8 cellular contexts compared by ENCODE assay signal in genomic region chr5:138282918-138283742, GRCh38. TPM values are rescaled to one million over a fixed set of nuclear protein-coding genes. Genes with fewer than 3 reads are reported as not detected.
DNase-seq lines count a peak whose midpoint lies in the region; ATAC-seq and TF ChIP-seq lines count a peak whose summit lies in the region.

No MANE protein-coding gene starts in this region.

- no peak overlapping the region for H3K4me2 ChIP-seq in HCT116 (ENCODE audit: low read length)

- ATAC-seq in HCT116, result peak; percentile 95
- peak; percentile 94 for ATAC-seq in Panc1
- peak; percentile 36 for ATAC-seq in naive thymus-derived CD4-positive, alpha-beta T cell
- no peak for ATAC-seq in HG03378 (IDR thresholded peaks at IDR 0.05; ENCODE audit: unreplicated experiment)
- no peak for ATAC-seq in HG03342 (IDR thresholded peaks at IDR 0.05; ENCODE audit: unreplicated experiment)

- no peak overlapping the region for H3K27ac ChIP-seq in HCT116 (ENCODE audit: low read depth, low read length)
- H3K27ac ChIP-seq in Panc1 (ENCODE audit: low read length), result no peak overlapping the region
- H3K27ac ChIP-seq in naive thymus-derived CD4-positive, alpha-beta T cell (ENCODE audit: low read depth, low read length), result no peak overlapping the region
- no peak overlapping the region for H3K27ac ChIP-seq in coronary artery

- H2AFZ ChIP-seq in HCT116 (ENCODE audit: low read depth, low read length, poor library complexity, severe bottlenecking), result no peak overlapping the region

- intact Hi-C loops in Calu3 (cut with micrococcal nuclease; ENCODE audit: unreplicated experiment) (loop anchor here (1.0 kb wide), 3 partner anchors 60 to 103 kb away; partner anchors contain the start of gene CDC23), HCT116 (cut with micrococcal nuclease) (loop anchor here (1.0 kb wide), 2 partner anchors 60 to 103 kb away; no protein-coding TSS in a partner anchor), Panc1 (cut with micrococcal nuclease; ENCODE audit: unreplicated experiment) (loop anchor here (2.0 kb wide), 2 partner anchors 60 to 102 kb away; no protein-coding TSS in a partner anchor)
- intact Hi-C loops in naive thymus-derived CD4-positive, alpha-beta T cell (cut with micrococcal nuclease), result loop anchor here (1.0 to 5.0 kb wide), 2 partner anchors 103 to 206 kb away; no protein-coding TSS in a partner anchor

- H3K27me3 Mint-ChIP-seq in Calu3 (ENCODE audit: unreplicated experiment), result peaks cover 3% of the 10 kb centered on the region
- no peaks in the 10 kb centered on the region for H3K27me3 Mint-ChIP-seq in naive thymus-derived CD4-positive, alpha-beta T cell

- H3K36me3 ChIP-seq in HCT116 (ENCODE audit: control insufficient read depth in 1 of 2, insufficient read depth in 2 of 2, low read length in 2 of 2), result no peaks in the 10 kb centered on the region
- no peaks in the 10 kb centered on the region for H3K36me3 ChIP-seq in Panc1 (ENCODE audit: control insufficient read depth, insufficient read depth, low read length)
- H3K36me3 ChIP-seq in naive thymus-derived CD4-positive, alpha-beta T cell (ENCODE audit: control insufficient read depth in 2 of 3, insufficient read depth in 3 of 3, low read length in 3 of 3), result no peaks in the 10 kb centered on the region

- no peak for TF ChIP-seq POLR2A in HCT116 (IDR thresholded peaks at IDR 0.05; ENCODE audit: borderline replicate concordance, extremely low read depth, insufficient read depth, insufficient read length)

- no peak overlapping the region for H3K27ac Mint-ChIP-seq in Calu3 (ENCODE audit: unreplicated experiment)
- H3K27ac Mint-ChIP-seq in naive thymus-derived CD4-positive, alpha-beta T cell, result no peak overlapping the region

- H3K9me3 Mint-ChIP-seq in Calu3 (ENCODE audit: low read depth, unreplicated experiment), result no peaks in the 10 kb centered on the region
- H3K9me3 Mint-ChIP-seq in naive thymus-derived CD4-positive, alpha-beta T cell, result no peaks in the 10 kb centered on the region

- no TSS peak for BruUV-seq in Calu3 (replicated peaks; lab: Mats Ljungman, UMichigan)
- BruUV-seq in HCT116 (replicated peaks; lab: Mats Ljungman, UMichigan), result TSS peak; percentile 26
- no TSS peak for BruUV-seq in Panc1 (replicated peaks; lab: Mats Ljungman, UMichigan)

- CTCF ChIA-PET in Calu3 (lab: Charles Lee) (interaction anchor here (0.6 to 1.4 kb wide), 9 partner anchors 40 to 104 kb away, joined by 3 to 10 read pairs (median 4); partner anchors contain the start of genes BRD8, CDC23 and KIF20A), HCT116 (lab: Charles Lee) (interaction anchor here (0.6 to 2.1 kb wide), 9 partner anchors 11 to 104 kb away, joined by 3 to 21 read pairs (median 4); partner anchors contain the start of genes BRD8 and KIF20A), Panc1 (lab: Charles Lee) (interaction anchor here (0.6 to 1.2 kb wide), 6 partner anchors 16 to 104 kb away, joined by 3 to 15 read pairs (median 4); partner anchors contain the start of gene KIF20A)
- CTCF ChIA-PET in naive thymus-derived CD4-positive, alpha-beta T cell (lab: Charles Lee), result interaction anchor here (0.7 kb wide), 1 partner anchor 99 kb away, joined by 3 read pairs; no protein-coding TSS in a partner anchor

- no peak for TF ChIP-seq CTCF in Calu3 (IDR thresholded peaks at IDR 0.05; ENCODE audit: unreplicated experiment)
- peak; percentile 53 to 69 (median 55) for TF ChIP-seq CTCF in HCT116 (IDR thresholded peaks at IDR 0.05 in 2 of 3, conservative IDR thresholded peaks at IDR 0.05 in 1 of 3; ENCODE audit: borderline replicate concordance in 1 of 3, insufficient read depth in 1 of 3, low read depth in 2 of 3, low read length in 2 of 3)
- peak; percentile 79 for TF ChIP-seq CTCF in Panc1 (IDR thresholded peaks at IDR 0.05)
- peak; percentile 81 for TF ChIP-seq CTCF in epithelial cell of esophagus (IDR thresholded peaks at IDR 0.05; ENCODE audit: insufficient read depth, low read depth, low read length, missing control alignments)
- TF ChIP-seq CTCF in coronary artery (IDR thresholded peaks at IDR 0.05), result no peak

- POLR2A ChIA-PET in HCT116 (lab: Charles Lee) (no interaction called here), Panc1 (lab: Charles Lee) (interaction anchor here (0.5 to 0.6 kb wide), 3 partner anchors 32 to 409 kb away, joined by 3 to 14 read pairs (median 10); no protein-coding TSS in a partner anchor)
- POLR2A ChIA-PET in naive thymus-derived CD4-positive, alpha-beta T cell (lab: Charles Lee), result interaction anchor here (0.6 kb wide), 1 partner anchor 42 kb away, joined by 3 read pairs; no protein-coding TSS in a partner anchor

- H3K36me3 Mint-ChIP-seq in Calu3 (ENCODE audit: insufficient read depth, unreplicated experiment), result no peaks in the 10 kb centered on the region
- H3K36me3 Mint-ChIP-seq in naive thymus-derived CD4-positive, alpha-beta T cell, result peaks cover 0 to 3% (median 0%) of the 10 kb centered on the region in 5 donors

- no peaks in the 10 kb centered on the region for H3K79me2 ChIP-seq in HCT116 (ENCODE audit: insufficient read depth, low read length)

- H3K4me1 ChIP-seq in HCT116 (ENCODE audit: control insufficient read depth in 1 of 2, insufficient read depth in 2 of 2, low read length in 2 of 2), result peaks cover 0 to 3% of the 10 kb centered on the region in 2 experiments; a peak in 1 of 4 replicates
- H3K4me1 ChIP-seq in Panc1 (ENCODE audit: control insufficient read depth, insufficient read depth, low read length), result no peaks in the 10 kb centered on the region
- H3K4me1 ChIP-seq in naive thymus-derived CD4-positive, alpha-beta T cell (ENCODE audit: control insufficient read depth in 2 of 2, insufficient read depth in 2 of 2, low read length in 2 of 2), result no peaks in the 10 kb centered on the region

- H3K9me3 ChIP-seq in HCT116 (ENCODE audit: control insufficient read depth in 1 of 2, insufficient read depth in 1 of 2, low read depth in 1 of 2, low read length in 2 of 2) (no peaks in the 10 kb centered on the region), Panc1 (ENCODE audit: control insufficient read depth, insufficient read depth, low read depth, low read length) (no peaks in the 10 kb centered on the region)
- no peaks in the 10 kb centered on the region for H3K9me3 ChIP-seq in naive thymus-derived CD4-positive, alpha-beta T cell (ENCODE audit: control insufficient read depth in 2 of 3, low read length in 3 of 3)

- in situ Hi-C loops in Panc1 (cut with HindIII; ENCODE audit: low pct_unique_long_range_greater_than_20kb, low sequenced_read_pairs), result no loop called here

- peak; percentile 71 for TF ChIP-seq RAD21 in HCT116 (IDR thresholded peaks at IDR 0.05; ENCODE audit: low read depth)

- no peaks in the 10 kb centered on the region for H3K4me1 Mint-ChIP-seq in Calu3 (ENCODE audit: low read depth, unreplicated experiment)
- no peaks in the 10 kb centered on the region for H3K4me1 Mint-ChIP-seq in naive thymus-derived CD4-positive, alpha-beta T cell

- H3K27me3 ChIP-seq in HCT116 (ENCODE audit: insufficient read depth, low read length), result no peaks in the 10 kb centered on the region
- H3K27me3 ChIP-seq in Panc1 (ENCODE audit: control insufficient read depth, insufficient read depth, low read length), result no peaks in the 10 kb centered on the region
- H3K27me3 ChIP-seq in naive thymus-derived CD4-positive, alpha-beta T cell (ENCODE audit: control insufficient read depth in 2 of 2, insufficient read depth in 2 of 2, low read length in 2 of 2), result no peaks in the 10 kb centered on the region

- no peaks in the 10 kb centered on the region for H3K9me2 ChIP-seq in HCT116 (ENCODE audit: insufficient read depth)

- no peak overlapping the region for H3K9ac ChIP-seq in HCT116 (ENCODE audit: low read length)

- DNase-seq in Calu3, result peak; percentile 50
- DNase-seq in HCT116 (ENCODE audit: low read depth, low spot score), result peak; percentile 34
- peak; percentile 13 for DNase-seq in Panc1 (ENCODE audit: low read depth, low spot score)
- peak; percentile 74 for DNase-seq in epithelial cell of esophagus (ENCODE audit: low read depth)
- no peak for DNase-seq in naive thymus-derived CD4-positive, alpha-beta T cell
- DNase-seq in coronary artery (ENCODE audit: low spot score), result no peak

- H3K4me3 ChIP-seq in HCT116 (replicated peaks in 1 of 2; ENCODE audit: low read depth in 1 of 2, low read length in 2 of 2) (no peak overlapping the region), Panc1 (ENCODE audit: low read depth in 2 of 2, low read length in 2 of 2) (no peak overlapping the region), epithelial cell of esophagus (ENCODE audit: low read length) (no peak overlapping the region), coronary artery (no peak overlapping the region)
- H3K4me3 ChIP-seq in naive thymus-derived CD4-positive, alpha-beta T cell (ENCODE audit: low read length), result no peak overlapping the region

- RAD21 ChIA-PET in HCT116 (lab: Charles Lee; ENCODE audit: low non-redundant PET in 1 of 2, low total read pairs in 2 of 2, uncharacterized antibody in 2 of 2, unreplicated experiment in 2 of 2), result interaction anchor here (0.6 to 1.0 kb wide), 2 partner anchors 103 to 104 kb away, joined by 3 read pairs; partner anchors contain the start of gene KIF20A (in 1 of the 2)

- H4K20me1 ChIP-seq in HCT116 (ENCODE audit: insufficient read depth), result no peaks in the 10 kb centered on the region

- H3K4me3 Mint-ChIP-seq in Calu3 (ENCODE audit: low read depth, unreplicated experiment), result no peak overlapping the region
- no peak overlapping the region for H3K4me3 Mint-ChIP-seq in naive thymus-derived CD4-positive, alpha-beta T cell

TF ChIP-seq in HCT116, 20 proteins besides CTCF, POLR2A, EP300 and RAD21 (continues in another document):
- TF ChIP-seq EGR1 (IDR thresholded peaks at IDR 0.05; ENCODE audit: low read depth) (no peak), ZNF274 (IDR thresholded peaks at IDR 0.05; ENCODE audit: low read depth, low read length) (no peak)

RNA-seq across cellular contexts. Expression of gene GFRA3, which starts 8.7 kb away (rescaled TPM):
- 0.54 and 0.83 TPM in 2 replicates for total RNA-seq in Calu3 (2022)
- total RNA-seq in HCT116 (2021; ENCODE audit: unreplicated experiment), result not detected
- 0.07 TPM in 1 of 2 replicates, not detected in the other for polyA plus RNA-seq in HCT116 (2012)
- total RNA-seq in Panc1 (2021; ENCODE audit: unreplicated experiment), result 1.5 TPM
- polyA plus RNA-seq in Panc1 (2012; ENCODE audit: insufficient read length), result 1.3 TPM
- not detected for total RNA-seq in naive thymus-derived CD4-positive, alpha-beta T cell
- not detected for polyA plus RNA-seq in naive thymus-derived CD4-positive, alpha-beta T cell

RNA-seq across cellular contexts. Expression of gene CDC25C, which starts 48.5 kb away (rescaled TPM):
- total RNA-seq in Calu3 (2022) (14.9 and 15.4 TPM in 2 replicates), HCT116 (2021; ENCODE audit: unreplicated experiment) (19.3 TPM), Panc1 (2021; ENCODE audit: unreplicated experiment) (14.1 TPM)
- polyA plus RNA-seq in HCT116 (2012), result 19.5 and 24.7 TPM in 2 replicates
- 3.4 TPM for polyA plus RNA-seq in Panc1 (2012; ENCODE audit: insufficient read length)
- total RNA-seq in naive thymus-derived CD4-positive, alpha-beta T cell, result 1 to 10 TPM in 1 of 5 experiments, not detected in 4; 9.8 TPM
- polyA plus RNA-seq in naive thymus-derived CD4-positive, alpha-beta T cell, result not detected

RNA-seq across cellular contexts. Expression of gene FAM53C, which starts 54.9 kb away (rescaled TPM):
- total RNA-seq in Calu3 (2022) (36.1 and 38.5 TPM in 2 replicates), HCT116 (2021; ENCODE audit: unreplicated experiment) (36.4 TPM), Panc1 (2021; ENCODE audit: unreplicated experiment) (50.4 TPM)
- 22.3 and 25.1 TPM in 2 replicates for polyA plus RNA-seq in HCT116 (2012)
- polyA plus RNA-seq in Panc1 (2012; ENCODE audit: insufficient read length), result 56.4 TPM
- total RNA-seq in naive thymus-derived CD4-positive, alpha-beta T cell, result 10 to 100 TPM; 25.0 to 71.8 (median 27.7) TPM
- polyA plus RNA-seq in naive thymus-derived CD4-positive, alpha-beta T cell, result 10 to 100 TPM; 18.1 to 27.0 TPM

Comparison
In these comparisons a context has a peak if more than half of its experiments do, and no peak if none do; other contexts are left out.
1. DNase-seq: peak in Calu3 (single experiment), HCT116 (single experiment), Panc1 (single experiment) and epithelial cell of esophagus (single experiment); none in naive thymus-derived CD4-positive, alpha-beta T cell (0 of 9) and coronary artery (single experiment).
2. CTCF ChIP-seq: peak in HCT116 (3 of 3), Panc1 (single experiment) and epithelial cell of esophagus (single experiment); none in Calu3 (single experiment) and coronary artery (single experiment).
3. ATAC-seq: peak in HCT116 (single experiment), Panc1 (single experiment) and naive thymus-derived CD4-positive, alpha-beta T cell (single experiment); none in HG03378 (single experiment) and HG03342 (single experiment).